ENCODE assay signal across 8 cellular contexts in the genomic region with DNA sequence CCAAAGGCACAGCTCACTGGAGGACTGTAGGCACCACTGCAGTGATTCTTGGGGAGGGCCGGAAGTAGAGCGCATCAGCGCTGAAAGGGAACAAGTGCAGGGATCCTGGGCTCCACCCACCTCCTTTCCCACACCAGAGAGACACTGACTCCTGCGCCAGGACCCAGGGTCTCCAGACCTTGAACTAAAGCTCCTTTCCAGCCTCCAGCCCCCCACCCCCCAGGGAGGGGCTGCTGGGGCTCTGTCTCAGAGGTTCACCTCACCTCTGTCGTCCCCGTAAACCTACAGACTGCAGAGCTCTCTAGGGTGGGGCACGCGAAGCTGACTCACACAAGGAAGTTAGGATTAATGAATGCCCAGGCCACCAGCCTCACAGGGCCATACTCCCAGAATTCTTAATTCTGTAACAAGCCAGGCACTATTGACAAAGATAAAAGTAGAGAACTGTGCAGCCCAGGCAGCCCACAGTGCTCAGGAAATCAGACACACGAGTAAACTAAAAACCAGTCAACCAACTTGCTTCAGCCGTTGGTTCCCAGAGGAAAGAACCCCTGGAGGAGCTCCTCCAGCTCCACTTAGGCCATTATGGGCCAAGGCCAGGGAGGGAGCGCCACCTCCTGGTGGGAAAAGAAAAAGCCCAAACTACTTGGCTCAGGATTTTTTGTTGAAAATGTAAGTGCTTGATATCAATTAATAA. TPM values are rescaled to one million over a fixed set of nuclear protein-coding genes. Genes with fewer than 3 reads are reported as not detected.
A peak's percentile ranks its signal among the peaks of the same experiment; 100 is the strongest.
DNase-seq lines count a peak whose midpoint lies in the region; ATAC-seq and TF ChIP-seq lines count a peak whose summit lies in the region.

No MANE protein-coding gene starts in this region.

- no peaks in the 10 kb centered on the region for H3K27me3 ChIP-seq in MG63
- H3K27me3 ChIP-seq in left ventricle myocardium inferior (ENCODE audit: low read depth), result peaks cover 9% of the 10 kb centered on the region

- H3K4me3 ChIP-seq in MG63 (no peak overlapping the region), left ventricle myocardium inferior (no peak overlapping the region)

- H3K9me3 ChIP-seq in MG63, result no peaks in the 10 kb centered on the region
- no peaks in the 10 kb centered on the region for H3K9me3 ChIP-seq in left ventricle myocardium inferior (replicated peaks)

- DNase-seq in ELF-1 (ENCODE audit: low read depth, low spot score) (peak; percentile 81), MG63 (peak; percentile 51), T follicular helper cell (ENCODE audit: low read depth) (peak; percentile 32), amniotic stem cell (lab: John Stamatoyannopoulos, UW) (peak; percentile 26), left ventricle myocardium inferior (peak; percentile 55), retina (peak; percentile 84)

- ATAC-seq in HG03432 (IDR thresholded peaks at IDR 0.05; ENCODE audit: unreplicated experiment) (no peak), HG02610 (IDR thresholded peaks at IDR 0.05; ENCODE audit: unreplicated experiment) (no peak)

- intact Hi-C loops in left ventricle myocardium inferior (cut with micrococcal nuclease), result loop anchor here (5.0 kb wide), 1 partner anchor 296 kb away; a partner anchor contains a TSS

- H3K36me3 ChIP-seq in MG63, result no peaks in the 10 kb centered on the region
- H3K36me3 ChIP-seq in left ventricle myocardium inferior, result no peaks in the 10 kb centered on the region

- H3K27ac ChIP-seq in left ventricle myocardium inferior (replicated peaks), result no peak overlapping the region

- H3K4me1 ChIP-seq in left ventricle myocardium inferior, result peaks cover 3% of the 10 kb centered on the region

- peak; percentile 90 for TF ChIP-seq CTCF in left ventricle myocardium inferior (IDR thresholded peaks at IDR 0.05; ENCODE audit: borderline replicate concordance)

RNA-seq across cellular contexts. Expression of a gene that starts 45.1 kb away (rescaled TPM):
- 109 and 120 TPM in 2 replicates for total RNA-seq in MG63 (2014; rRNA removed; shearing (Covaris generic); ENCODE audit: low replicate concordance)
- 287 TPM for total RNA-seq in left ventricle myocardium inferior

Comparison
In these comparisons a context has a peak if more than half of its experiments do, and no peak if none do; other contexts are left out.
1. DNase-seq: peak in every context shown above with its lines; median percentile 84 in retina; 81 in ELF-1; 55 in left ventricle myocardium inferior; 51 in MG63; 32 in T follicular helper cell; 26 in amniotic stem cell.